ENCODE assay signal across 1 cellular context in the genomic region with DNA sequence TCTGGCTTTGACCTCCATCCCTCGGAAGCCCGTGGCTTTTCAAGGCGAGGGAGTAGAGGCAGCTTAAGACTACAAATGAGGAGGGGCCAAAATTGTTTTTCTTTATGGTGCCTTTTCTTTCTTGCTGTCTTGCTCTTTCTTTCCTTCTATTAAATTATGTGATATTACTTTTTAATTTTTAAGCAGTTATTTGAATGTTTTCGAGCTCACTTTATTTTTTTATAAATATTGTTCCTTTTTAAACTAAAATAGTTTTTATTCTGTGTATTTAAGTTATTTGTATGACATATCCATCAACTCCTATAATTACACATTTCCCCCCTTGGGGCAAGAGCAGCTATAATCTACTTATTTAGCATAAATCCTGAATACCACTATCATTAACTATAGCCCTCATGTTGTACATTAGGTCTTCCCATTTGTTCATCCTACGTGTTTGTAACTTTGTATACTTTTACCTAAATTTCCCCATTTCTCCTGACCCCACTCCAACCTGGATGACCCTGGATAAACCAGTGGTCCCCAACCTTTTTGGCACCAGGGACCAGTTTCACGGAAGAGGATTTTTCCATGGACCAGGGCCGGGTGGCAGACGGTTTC.
TF ChIP-seq lines count a peak whose summit lies in the region.

No MANE protein-coding gene starts in this region.

TF ChIP-seq in HepG2, 621 proteins besides CTCF, POLR2A, EP300 and RAD21:
- TF ChIP-seq, protein P1, sequence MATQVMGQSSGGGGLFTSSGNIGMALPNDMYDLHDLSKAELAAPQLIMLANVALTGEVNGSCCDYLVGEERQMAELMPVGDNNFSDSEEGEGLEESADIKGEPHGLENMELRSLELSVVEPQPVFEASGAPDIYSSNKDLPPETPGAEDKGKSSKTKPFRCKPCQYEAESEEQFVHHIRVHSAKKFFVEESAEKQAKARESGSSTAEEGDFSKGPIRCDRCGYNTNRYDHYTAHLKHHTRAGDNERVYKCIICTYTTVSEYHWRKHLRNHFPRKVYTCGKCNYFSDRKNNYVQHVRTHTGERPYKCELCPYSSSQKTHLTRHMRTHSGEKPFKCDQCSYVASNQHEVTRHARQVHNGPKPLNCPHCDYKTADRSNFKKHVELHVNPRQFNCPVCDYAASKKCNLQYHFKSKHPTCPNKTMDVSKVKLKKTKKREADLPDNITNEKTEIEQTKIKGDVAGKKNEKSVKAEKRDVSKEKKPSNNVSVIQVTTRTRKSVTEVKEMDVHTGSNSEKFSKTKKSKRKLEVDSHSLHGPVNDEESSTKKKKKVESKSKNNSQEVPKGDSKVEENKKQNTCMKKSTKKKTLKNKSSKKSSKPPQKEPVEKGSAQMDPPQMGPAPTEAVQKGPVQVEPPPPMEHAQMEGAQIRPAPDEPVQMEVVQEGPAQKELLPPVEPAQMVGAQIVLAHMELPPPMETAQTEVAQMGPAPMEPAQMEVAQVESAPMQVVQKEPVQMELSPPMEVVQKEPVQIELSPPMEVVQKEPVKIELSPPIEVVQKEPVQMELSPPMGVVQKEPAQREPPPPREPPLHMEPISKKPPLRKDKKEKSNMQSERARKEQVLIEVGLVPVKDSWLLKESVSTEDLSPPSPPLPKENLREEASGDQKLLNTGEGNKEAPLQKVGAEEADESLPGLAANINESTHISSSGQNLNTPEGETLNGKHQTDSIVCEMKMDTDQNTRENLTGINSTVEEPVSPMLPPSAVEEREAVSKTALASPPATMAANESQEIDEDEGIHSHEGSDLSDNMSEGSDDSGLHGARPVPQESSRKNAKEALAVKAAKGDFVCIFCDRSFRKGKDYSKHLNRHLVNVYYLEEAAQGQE (IDR thresholded peaks at IDR 0.05; ENCODE audit: borderline replicate concordance in 1 of 2, low read depth in 1 of 2, low read length in 2 of 2) = 0 out of 4 replicates have a peak, but pooled peaks of 1 of the 2 experiments have one; percentile 4
- TF ChIP-seq CREM (IDR thresholded peaks at IDR 0.05) (0 out of 2 replicates have a peak, but pooled peaks have one; percentile 2), CREM (CRISPR knock-in tag; IDR thresholded peaks at IDR 0.05) (no peak), ERF (CRISPR knock-in tag; IDR thresholded peaks at IDR 0.05) (no peak)
